In genomic region chr22:42996646-42997365, GRCh38 we compare ENCODE assay signal across 1 cellular context.
TF ChIP-seq lines count a peak whose summit lies in the region.

No MANE protein-coding gene starts in this region.

TF ChIP-seq in liver, 16 proteins besides CTCF, POLR2A, EP300 and RAD21 (continued from another document):
- TF ChIP-seq, protein P1, sequence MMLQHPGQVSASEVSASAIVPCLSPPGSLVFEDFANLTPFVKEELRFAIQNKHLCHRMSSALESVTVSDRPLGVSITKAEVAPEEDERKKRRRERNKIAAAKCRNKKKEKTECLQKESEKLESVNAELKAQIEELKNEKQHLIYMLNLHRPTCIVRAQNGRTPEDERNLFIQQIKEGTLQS (IDR thresholded peaks at IDR 0.05) = no peak
- no peak for TF ChIP-seq HNF4A (conservative IDR thresholded peaks at IDR 0.05)
